21 cellular contexts compared by ENCODE assay signal in genomic region chr15:84855765-84856164, GRCh38. TPM values are rescaled to one million over a fixed set of nuclear protein-coding genes. Genes with fewer than 3 reads are reported as not detected.
A peak's percentile ranks its signal among the peaks of the same experiment; 100 is the strongest.
DNase-seq lines count a peak whose midpoint lies in the region; ATAC-seq and TF ChIP-seq lines count a peak whose summit lies in the region.
"Had no signal": no experiment of that assay in that cellular context is flagged by ENCODE, and none has a peak within 500 bp of the region (broad histone marks: within the 10 kb centered on the region; RNA-seq: fewer than 3 reads in every experiment).

No MANE protein-coding gene starts in this region.

- H3K14ac ChIP-seq in H9 (ENCODE audit: insufficient read depth, low read length) = no peak overlapping the region

- H3K4me2 ChIP-seq in H9 (ENCODE audit: insufficient read depth, insufficient read length, low read length) = no peak overlapping the region
- H3K4me2 ChIP-seq: BLaER1, KMS-11, PC-9 had no signal

- no peak overlapping the region for H3K4me3 ChIP-seq in endodermal cell (ENCODE audit: low read length)
- H3K4me3 ChIP-seq in psoas muscle = no peak overlapping the region
- H3K4me3 ChIP-seq: BLaER1, GM23248, HAP-1, PC-9 had no signal

- no peaks in the 10 kb centered on the region for H3K79me1 ChIP-seq in H9 (ENCODE audit: insufficient read depth, low read depth, low read length, poor library complexity, severe bottlenecking)

- H3K4me3 Mint-ChIP-seq in H9 (no peak overlapping the region), endodermal cell (no peak overlapping the region)
- H3K4me3 Mint-ChIP-seq: CD4-positive, alpha-beta memory T cell had no signal

- H3K9me3 Mint-ChIP-seq in H9 (no peaks in the 10 kb centered on the region), endodermal cell (no peaks in the 10 kb centered on the region)
- H3K9me3 Mint-ChIP-seq: CD4-positive, alpha-beta memory T cell had no signal

- no peak overlapping the region for H3K27ac ChIP-seq in H9 (ENCODE audit: insufficient read length, low read depth, low read length)
- no peak overlapping the region for H3K27ac ChIP-seq in endodermal cell (ENCODE audit: low read depth, low read length)
- peak overlapping the region; percentile 38 for H3K27ac ChIP-seq in psoas muscle
- H3K27ac ChIP-seq: BLaER1, GM23248, KMS-11, PC-9, RWPE1 had no signal

- H3K27me3 Mint-ChIP-seq in H9 (ENCODE audit: low read depth) (no peaks in the 10 kb centered on the region), endodermal cell (ENCODE audit: insufficient read depth) (no peaks in the 10 kb centered on the region)
- H3K27me3 Mint-ChIP-seq: CD4-positive, alpha-beta memory T cell had no signal

- H3K9ac ChIP-seq in H9 (ENCODE audit: extremely low read depth, insufficient read length, low read length) (no peak overlapping the region), endodermal cell (ENCODE audit: extremely low read depth, low read length, poor library complexity, severe bottlenecking) (no peak overlapping the region)
- H3K9ac ChIP-seq: BLaER1, GM23248, KMS-11 had no signal

- H3K4me1 Mint-ChIP-seq in H9 = no peaks in the 10 kb centered on the region
- peaks cover 8% of the 10 kb centered on the region for H3K4me1 Mint-ChIP-seq in endodermal cell
- H3K4me1 Mint-ChIP-seq: CD4-positive, alpha-beta memory T cell had no signal

- no peak overlapping the region for H2BK120ac ChIP-seq in H9 (ENCODE audit: low read depth, low read length, poor library complexity, severe bottlenecking)

- H3K36me3 ChIP-seq in endodermal cell (ENCODE audit: control insufficient read depth, insufficient read depth, low read length) (peaks cover 92% of the 10 kb centered on the region), psoas muscle (ENCODE audit: insufficient read depth in 1 of 2, low read depth in 1 of 2) (peaks cover 7 to 64% of the 10 kb centered on the region in 2 donors)
- H3K36me3 ChIP-seq: BLaER1, HAP-1 had no signal

- H3K79me2 ChIP-seq in H9 (ENCODE audit: insufficient read depth, low read length) = no peaks in the 10 kb centered on the region

- DNase-seq in H9 = no peak
- DNase-seq in endodermal cell = peak; percentile 13
- no peak for DNase-seq in left ventricle myocardium superior
- no peak for DNase-seq in psoas muscle
- DNase-seq in GM19238 (ENCODE audit: insufficient read length, low spot score) = no peak
- DNase-seq in activated CD4-positive, CD25-positive, alpha-beta regulatory T cell treated with anti-CD3 and anti-CD28 coated beads, Interleukin-2, amount 50 U/mL, for 72 hours = no peak
- DNase-seq: Caco-2; CD4-positive, alpha-beta memory T cell; DMS 273 treated with DMSO at 0.1 percent for 48 hours; DMS79 treated with DMSO at 0.1 percent for 48 hours; GM23248; IMR-90; NCI-H1105; NCI-H2227 treated with DMSO at 0.1 percent for 48 hours; NCI-H510A; PC-9 had no signal

- no peak overlapping the region for H3K23ac ChIP-seq in H9 (ENCODE audit: insufficient read length, low read depth, low read length)

- no peak overlapping the region for H2AFZ ChIP-seq in H9 (ENCODE audit: low read length)
- H2AFZ ChIP-seq: GM23248, PC-9 had no signal

- H3K36me3 Mint-ChIP-seq in H9 (ENCODE audit: insufficient read depth in 1 of 3, low read depth in 3 of 3) = peaks cover 0 to 18% (median 7%) of the 10 kb centered on the region in 3 experiments; a peak in 5 of 7 replicates
- peaks cover 55% of the 10 kb centered on the region for H3K36me3 Mint-ChIP-seq in endodermal cell (ENCODE audit: low read depth)
- H3K36me3 Mint-ChIP-seq: CD4-positive, alpha-beta memory T cell had no signal

- no peak overlapping the region for H2AK5ac ChIP-seq in H9 (ENCODE audit: insufficient read length, low read length)

- H4K20me1 ChIP-seq in H9 (ENCODE audit: control insufficient read depth, insufficient read depth, insufficient read length) = no peaks in the 10 kb centered on the region
- H4K20me1 ChIP-seq: BLaER1 had no signal

- no peaks in the 10 kb centered on the region for H3K27me3 ChIP-seq in H9 (ENCODE audit: insufficient read depth, low read length)
- no peaks in the 10 kb centered on the region for H3K27me3 ChIP-seq in endodermal cell (ENCODE audit: control insufficient read depth, insufficient read depth, low read length, poor library complexity, severe bottlenecking)
- no peaks in the 10 kb centered on the region for H3K27me3 ChIP-seq in psoas muscle (ENCODE audit: insufficient read depth in 3 of 3, low read length in 2 of 3)
- H3K27me3 ChIP-seq: BLaER1 had no signal

- H4K91ac ChIP-seq in H9 (ENCODE audit: insufficient read length, low read depth, low read length) = no peak overlapping the region

- H3K9me3 ChIP-seq in H9 (ENCODE audit: control insufficient read depth, low read depth, low read length) (no peaks in the 10 kb centered on the region), endodermal cell (ENCODE audit: control insufficient read depth, low read length) (no peaks in the 10 kb centered on the region), psoas muscle (no peaks in the 10 kb centered on the region)
- H3K9me3 ChIP-seq: BLaER1, Caco-2, HAP-1 had no signal

- H3K4me1 ChIP-seq in H9 (ENCODE audit: insufficient read depth, low read length) = no peaks in the 10 kb centered on the region
- H3K4me1 ChIP-seq in endodermal cell (ENCODE audit: control insufficient read depth, insufficient read depth, low read length) = no peaks in the 10 kb centered on the region
- H3K4me1 ChIP-seq in psoas muscle = peaks cover 25% of the 10 kb centered on the region
- H3K4me1 ChIP-seq: BLaER1, HAP-1 had no signal

- no peak overlapping the region for H4K8ac ChIP-seq in H9 (replicated peaks; ENCODE audit: insufficient read length, low read depth, low read length)

- H3K18ac ChIP-seq in H9 (ENCODE audit: insufficient read length, low read depth, low read length) = no peak overlapping the region

- no peak overlapping the region for H3K4ac ChIP-seq in H9 (ENCODE audit: low read depth, low read length)

- H2BK12ac ChIP-seq in H9 (ENCODE audit: insufficient read length, low read depth, low read length) = no peak overlapping the region

- TF ChIP-seq CTCF in H9 (conservative IDR thresholded peaks at IDR 0.05) = no peak
- no peak for TF ChIP-seq CTCF in endodermal cell (conservative IDR thresholded peaks at IDR 0.05)
- TF ChIP-seq CTCF in psoas muscle (IDR thresholded peaks at IDR 0.05) = no peak

- H3T11ph ChIP-seq in H9 (ENCODE audit: low read length) = no peak overlapping the region

- no peak overlapping the region for H2BK20ac ChIP-seq in H9 (ENCODE audit: low read depth, low read length, poor library complexity, severe bottlenecking)

- no peak overlapping the region for H2BK5ac ChIP-seq in H9 (ENCODE audit: insufficient read length, low read length)

- no peak overlapping the region for H2BK15ac ChIP-seq in H9 (ENCODE audit: low read depth, low read length)

- intact Hi-C loops in left ventricle myocardium superior (cut with micrococcal nuclease) (no loop called here), psoas muscle (cut with DNase I) (no loop called here)

- no peaks in the 10 kb centered on the region for H3K23me2 ChIP-seq in H9 (ENCODE audit: insufficient read length, low read depth, low read length, poor library complexity, severe bottlenecking)

- H3K27ac Mint-ChIP-seq in H9 (peak overlapping the region in 2 of 3 experiments; percentile 41 to 82; a peak in 2 of 7 replicates), endodermal cell (peak overlapping the region; percentile 9)

- peak; percentile 60 for ATAC-seq in left ventricle myocardium superior
- ATAC-seq in psoas muscle = peak in 3 of 4 donors; percentile 30 to 63 (median 38)
- no peak for ATAC-seq in GM19023 (IDR thresholded peaks at IDR 0.05; ENCODE audit: unreplicated experiment)

- H3K56ac ChIP-seq in H9 (ENCODE audit: insufficient read length, low read depth, low read length) = no peak overlapping the region

- no peak overlapping the region for H4K5ac ChIP-seq in H9 (ENCODE audit: insufficient read length, low read depth, low read length)

RNA-seq across cellular contexts. Expression of gene SLC28A1, which starts 28.7 kb away (rescaled TPM):
- total RNA-seq in H9 (2021) (0.13 TPM in 1 of 2 replicates, not detected in the other), endodermal cell (not detected), left ventricle myocardium superior (0.50 TPM), psoas muscle (1 to 10 TPM in 1 of 4 donors, under 1 TPM in 3; 0.23 to 1.9 (median 0.44) TPM)
- not detected for polyA plus RNA-seq in endodermal cell (2013, experiment 1 of 2)
- not detected for polyA plus RNA-seq in endodermal cell (2013, experiment 2 of 2)
- under 1 TPM; 0.13 to 0.34 (median 0.21) TPM for polyA plus RNA-seq in psoas muscle
- total RNA-seq: Caco-2; CD4-positive, alpha-beta memory T cell; GM23248; IMR-90 had no signal
- polyA plus RNA-seq: CD4-positive, alpha-beta memory T cell; GM23248; IMR-90 had no signal

RNA-seq across cellular contexts. Expression of gene ALPK3, which starts 38.6 kb away (rescaled TPM):
- total RNA-seq in H9 (2021) (17.7 and 18.0 TPM in 2 replicates), endodermal cell (10 to 100 TPM; 57.8 to 94.1 TPM), left ventricle myocardium superior (118 TPM), psoas muscle (100 to 1,000 TPM; 199 to 461 (median 304) TPM)
- 14.0 TPM for polyA plus RNA-seq in endodermal cell (2013, experiment 1 of 2)
- polyA plus RNA-seq in endodermal cell (2013, experiment 2 of 2) = 17.0 TPM
- 100 to 1,000 TPM in 2 of 3 donors, 10 to 100 TPM in 1; 75.7 to 357 (median 117) TPM for polyA plus RNA-seq in psoas muscle
- polyA plus RNA-seq: GM23248 had no signal
